Comparison of ENCODE assay signal across 10 cellular contexts in the genomic region with DNA sequence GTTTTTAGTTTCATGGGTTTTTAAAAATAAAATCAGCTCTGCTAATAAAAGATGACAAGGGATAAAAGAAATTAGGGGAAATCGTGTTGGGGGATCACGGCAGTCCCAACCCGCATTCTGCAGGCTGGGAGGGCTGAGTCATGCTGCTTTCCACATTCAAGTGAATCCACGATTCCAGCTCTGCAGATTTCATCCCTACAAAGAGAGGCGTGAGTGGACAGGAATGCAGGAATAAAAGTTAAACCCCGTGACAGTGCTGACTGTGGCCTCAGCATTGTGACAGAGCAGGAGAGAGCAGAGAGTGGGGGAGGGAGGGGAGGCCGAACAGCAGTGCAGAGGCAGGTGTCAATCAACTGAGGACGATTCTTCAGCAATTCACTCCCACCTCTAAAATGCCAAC.
A peak's percentile ranks its signal among the peaks of the same experiment; 100 is the strongest.
DNase-seq lines count a peak whose midpoint lies in the region; ATAC-seq and TF ChIP-seq lines count a peak whose summit lies in the region.
"Had no signal": no experiment of that assay in that cellular context is flagged by ENCODE, and none has a peak within 500 bp of the region (broad histone marks: within the 10 kb centered on the region; RNA-seq: fewer than 3 reads in every experiment).

No MANE protein-coding gene starts in this region.

- H3K27me3 ChIP-seq in neuron (ENCODE audit: insufficient read depth, low read length) = no peaks in the 10 kb centered on the region

- H3K4me3 ChIP-seq in epithelial cell of esophagus (ENCODE audit: low read length) (no peak overlapping the region), neuron (ENCODE audit: low read length) (peak overlapping the region; percentile 5), lower leg skin (ENCODE audit: low read depth, poor library complexity, severe bottlenecking) (no peak overlapping the region)

- TF ChIP-seq CTCF in epithelial cell of esophagus (IDR thresholded peaks at IDR 0.05; ENCODE audit: insufficient read depth, low read depth, low read length, missing control alignments) = no peak
- no peak for TF ChIP-seq CTCF in lower leg skin (IDR thresholded peaks at IDR 0.05)

- no peak for TF ChIP-seq POLR2A in lower leg skin (IDR thresholded peaks at IDR 0.05)

- peak overlapping the region; percentile 3 for H2AFZ ChIP-seq in neuron (ENCODE audit: low read depth, low read length)

- peaks cover 19% of the 10 kb centered on the region for H3K36me3 ChIP-seq in neuron (ENCODE audit: insufficient read depth, low read length)

- intact Hi-C loops in lower leg skin (cut with DNase I; ENCODE audit: low total_unique reads) = no loop called here

- ATAC-seq in HG03432 (IDR thresholded peaks at IDR 0.05; ENCODE audit: unreplicated experiment) = peak; percentile 41
- ATAC-seq in GM19452 (IDR thresholded peaks at IDR 0.05; ENCODE audit: unreplicated experiment) = no peak
- ATAC-seq in GM19467 (IDR thresholded peaks at IDR 0.05; ENCODE audit: unreplicated experiment) = no peak
- ATAC-seq: stimulated activated memory B cell treated with anti-CD40 and anti-IgM and Interleukin-4, amounts not matched to agents 10 μg/mL and 1 μg/mL and 100 μg/mL, for 72 hours had no signal

- peaks cover 17% of the 10 kb centered on the region for H3K4me1 ChIP-seq in neuron (ENCODE audit: insufficient read depth, low read length)

- DNase-seq in Ammon's horn (ENCODE audit: low spot score) = peak; percentile 61
- DNase-seq in epithelial cell of esophagus (ENCODE audit: low read depth) = peak; percentile 42
- no peak for DNase-seq in lower leg skin (ENCODE audit: low spot score in 2 of 2)
- no peak for DNase-seq in GOT3 (lab: John Stamatoyannopoulos, UW)
- DNase-seq: activated CD4-positive, alpha-beta T cell treated with anti-CD3 and anti-CD28 coated beads for 4 hours had no signal

- no peaks in the 10 kb centered on the region for H3K9me3 ChIP-seq in neuron (ENCODE audit: low read length)

- 53 to 57% methylated on average over 8 of the region's 8 CpGs for WGBS in lower leg skin, 2 donors

Comparison
In these comparisons a context has a peak if more than half of its experiments do, and no peak if none do; other contexts are left out.
1. DNase-seq: peak in Ammon's horn (single experiment) and epithelial cell of esophagus (single experiment); none in lower leg skin (0 of 2) and GOT3 (single experiment).